8 cellular contexts compared by ENCODE assay signal in the genomic region with DNA sequence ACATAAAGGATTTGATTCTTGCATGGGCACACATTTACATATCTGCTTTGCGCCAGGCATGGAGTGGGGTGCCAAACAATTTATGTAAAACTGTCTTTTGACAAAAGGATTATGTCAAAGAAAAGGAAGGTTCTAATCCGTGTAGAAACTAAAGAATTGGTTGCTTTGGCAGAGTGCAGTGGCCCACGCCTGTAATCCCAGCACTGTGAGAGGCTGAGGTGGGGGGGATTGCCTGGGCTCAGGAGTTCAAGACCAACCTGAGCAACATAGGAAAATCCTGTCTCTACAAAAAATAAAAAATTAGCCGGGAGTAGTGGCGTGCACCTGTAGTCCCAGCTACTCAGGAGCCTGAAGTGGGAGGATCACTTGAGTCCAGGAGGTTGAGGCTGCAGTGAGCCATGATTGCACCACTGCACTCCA. TPM values are rescaled to one million over a fixed set of nuclear protein-coding genes. Genes with fewer than 3 reads are reported as not detected.
A peak's percentile ranks its signal among the peaks of the same experiment; 100 is the strongest.
DNase-seq lines count a peak whose midpoint lies in the region; ATAC-seq and TF ChIP-seq lines count a peak whose summit lies in the region.

No MANE protein-coding gene starts in this region.

- CTCF ChIA-PET in SK-N-SH (lab: Yijun Ruan, JAX): interaction anchor here (1.5 kb wide), 1 partner anchor 11 kb away, joined by 3 read pairs; no protein-coding TSS in a partner anchor

- H3K9ac ChIP-seq in SK-N-SH (peak overlapping the region; percentile 95), iPS-18a (ENCODE audit: low read length) (peak overlapping the region; percentile 80)

- no peaks in the 10 kb centered on the region for H4K20me1 ChIP-seq in SK-N-SH (ENCODE audit: insufficient read depth)

- peaks cover 56% of the 10 kb centered on the region for H3K79me2 ChIP-seq in SK-N-SH (ENCODE audit: insufficient read depth)

- ATAC-seq in SK-N-SH treated with all-trans-retinoic acid at 6 μM for 48 hours: no peak
- ATAC-seq in activated T-cell treated with anti-CD3 and anti-CD28 coated beads, Interleukin-2, amount 50 U/mL, for 72 hours (replicated peaks in 1 of 2): no peak
- ATAC-seq in stimulated activated memory B cell treated with anti-CD40 and anti-IgM and Interleukin-4, amounts not matched to agents 10 μg/mL and 1 μg/mL and 100 μg/mL, for 72 hours: no peak

- peak overlapping the region; percentile 97 to 98 for H3K4me3 Mint-ChIP-seq in activated T-cell treated with anti-CD3 and anti-CD28 coated beads, Interleukin-2, amount 50 U/mL, for 72 hours
- H3K4me3 Mint-ChIP-seq in stimulated activated memory B cell treated with anti-CD40 and anti-IgM and Interleukin-4, amounts not matched to agents 10 μg/mL and 1 μg/mL and 100 μg/mL, for 72 hours: peak overlapping the region; percentile 99

- H2AFZ ChIP-seq in SK-N-SH (ENCODE audit: low read depth): peak overlapping the region; percentile 100

- 70% methylated on average over 5 of the region's 5 CpGs for WGBS in SK-N-SH (ENCODE audit: low lambda C conversion rate)

- H3K9me3 Mint-ChIP-seq in activated T-cell treated with anti-CD3 and anti-CD28 coated beads, Interleukin-2, amount 50 U/mL, for 72 hours: no peaks in the 10 kb centered on the region
- no peaks in the 10 kb centered on the region for H3K9me3 Mint-ChIP-seq in stimulated activated memory B cell treated with anti-CD40 and anti-IgM and Interleukin-4, amounts not matched to agents 10 μg/mL and 1 μg/mL and 100 μg/mL, for 72 hours

- no peak for TF ChIP-seq CTCF in SK-N-SH (IDR thresholded peaks at IDR 0.05)

- H3K27ac ChIP-seq in SK-N-SH (ENCODE audit: low read depth in 2 of 2, low read length in 1 of 2) (peak overlapping the region in 1 of 2 experiments; percentile 72; a peak in 2 of 4 replicates), iPS-18a (ENCODE audit: low read length) (no peak overlapping the region)

- no peaks in the 10 kb centered on the region for H3K27me3 Mint-ChIP-seq in activated T-cell treated with anti-CD3 and anti-CD28 coated beads, Interleukin-2, amount 50 U/mL, for 72 hours (ENCODE audit: low read depth)
- no peaks in the 10 kb centered on the region for H3K27me3 Mint-ChIP-seq in stimulated activated memory B cell treated with anti-CD40 and anti-IgM and Interleukin-4, amounts not matched to agents 10 μg/mL and 1 μg/mL and 100 μg/mL, for 72 hours

- peaks cover 0 to 13% of the 10 kb centered on the region in 2 experiments; a peak in 2 of 4 replicates for H3K4me1 ChIP-seq in SK-N-SH (ENCODE audit: control insufficient read depth in 1 of 2, insufficient read depth in 2 of 2, low read depth in 1 of 2, low read length in 1 of 2)
- H3K4me1 ChIP-seq in iPS-18a (ENCODE audit: control insufficient read depth, low read depth, low read length): peaks cover 7% of the 10 kb centered on the region

- no peaks in the 10 kb centered on the region for H3K9me2 ChIP-seq in SK-N-SH

- peaks cover 70% of the 10 kb centered on the region for H3K4me1 Mint-ChIP-seq in activated T-cell treated with anti-CD3 and anti-CD28 coated beads, Interleukin-2, amount 50 U/mL, for 72 hours (ENCODE audit: low read depth)
- H3K4me1 Mint-ChIP-seq in stimulated activated memory B cell treated with anti-CD40 and anti-IgM and Interleukin-4, amounts not matched to agents 10 μg/mL and 1 μg/mL and 100 μg/mL, for 72 hours: peaks cover 50% of the 10 kb centered on the region

- POLR2A ChIA-PET in SK-N-SH (lab: Yijun Ruan, JAX): interaction anchor here (0.6 kb wide), 1 partner anchor 501 kb away, joined by 4 read pairs; no protein-coding TSS in a partner anchor

- H3K4me3 ChIP-seq in SK-N-SH (ENCODE audit: low read depth in 2 of 2, low read length in 1 of 2): peak overlapping the region; percentile 79 to 99
- H3K4me3 ChIP-seq in iPS-18a (ENCODE audit: low read length): peak overlapping the region; percentile 73

- H3K9me3 ChIP-seq in SK-N-SH (no peaks in the 10 kb centered on the region), iPS-18a (ENCODE audit: control insufficient read depth, low read depth, low read length) (no peaks in the 10 kb centered on the region)

- peaks cover 1 to 24% of the 10 kb centered on the region in 2 donors for H3K36me3 Mint-ChIP-seq in activated T-cell treated with anti-CD3 and anti-CD28 coated beads, Interleukin-2, amount 50 U/mL, for 72 hours (ENCODE audit: insufficient read depth in 2 of 2)
- peaks cover 50% of the 10 kb centered on the region for H3K36me3 Mint-ChIP-seq in stimulated activated memory B cell treated with anti-CD40 and anti-IgM and Interleukin-4, amounts not matched to agents 10 μg/mL and 1 μg/mL and 100 μg/mL, for 72 hours

- TF ChIP-seq EP300 in SK-N-SH (IDR thresholded peaks at IDR 0.05; ENCODE audit: borderline replicate concordance in 1 of 2, low read depth in 1 of 2, low read length in 1 of 2): no peak

- no peak for TF ChIP-seq RAD21 in SK-N-SH (IDR thresholded peaks at IDR 0.05; ENCODE audit: low read length)

- no peak for DNase-seq in SK-N-SH
- no peak for DNase-seq in activated T-cell treated with anti-CD3 and anti-CD28 coated beads, Interleukin-2, amount 50 U/mL, for 72 hours
- DNase-seq in SKM-1 treated with dmso at 0.1 percent for 144 hours (lab: John Stamatoyannopoulos, UW; ENCODE audit: unreplicated experiment): no peak
- DNase-seq in NCI-H226: no peak
- no peak for DNase-seq in epidermal melanocyte (ENCODE audit: insufficient read length, low spot score)

- H3K27ac Mint-ChIP-seq in activated T-cell treated with anti-CD3 and anti-CD28 coated beads, Interleukin-2, amount 50 U/mL, for 72 hours: peak overlapping the region; percentile 95
- H3K27ac Mint-ChIP-seq in stimulated activated memory B cell treated with anti-CD40 and anti-IgM and Interleukin-4, amounts not matched to agents 10 μg/mL and 1 μg/mL and 100 μg/mL, for 72 hours: peak overlapping the region; percentile 99

- peaks cover 6 to 18% of the 10 kb centered on the region in 2 experiments for H3K36me3 ChIP-seq in SK-N-SH (replicated peaks in 1 of 2; ENCODE audit: control insufficient read depth in 1 of 2, insufficient read depth in 2 of 2, low read length in 1 of 2)
- H3K36me3 ChIP-seq in iPS-18a (ENCODE audit: control insufficient read depth, low read depth, low read length): peaks cover 14% of the 10 kb centered on the region

- no peaks in the 10 kb centered on the region for H3F3A ChIP-seq in SK-N-SH (replicated peaks; ENCODE audit: insufficient read depth)

- H3K27me3 ChIP-seq in SK-N-SH (ENCODE audit: insufficient read depth) (no peaks in the 10 kb centered on the region), iPS-18a (ENCODE audit: control insufficient read depth, insufficient read depth, low read length) (no peaks in the 10 kb centered on the region)

- peak overlapping the region; percentile 86 for H3K4me2 ChIP-seq in SK-N-SH

TF ChIP-seq in SK-N-SH, 30 proteins besides CTCF, POLR2A, EP300 and RAD21:
- TF ChIP-seq CHD2 (IDR thresholded peaks at IDR 0.05; ENCODE audit: low read length, partially characterized antibody) (no peak), ELF1 (IDR thresholded peaks at IDR 0.05) (no peak), RFX5 (IDR thresholded peaks at IDR 0.05; ENCODE audit: low read length) (no peak)
- TF ChIP-seq, protein P1, sequence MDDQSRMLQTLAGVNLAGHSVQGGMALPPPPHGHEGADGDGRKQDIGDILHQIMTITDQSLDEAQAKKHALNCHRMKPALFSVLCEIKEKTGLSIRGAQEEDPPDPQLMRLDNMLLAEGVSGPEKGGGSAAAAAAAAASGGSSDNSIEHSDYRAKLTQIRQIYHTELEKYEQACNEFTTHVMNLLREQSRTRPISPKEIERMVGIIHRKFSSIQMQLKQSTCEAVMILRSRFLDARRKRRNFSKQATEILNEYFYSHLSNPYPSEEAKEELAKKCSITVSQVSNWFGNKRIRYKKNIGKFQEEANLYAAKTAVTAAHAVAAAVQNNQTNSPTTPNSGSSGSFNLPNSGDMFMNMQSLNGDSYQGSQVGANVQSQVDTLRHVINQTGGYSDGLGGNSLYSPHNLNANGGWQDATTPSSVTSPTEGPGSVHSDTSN (IDR thresholded peaks at IDR 0.05): no peak

TF ChIP-seq in SK-N-SH treated with all-trans-retinoic acid at 6 μM for 48 hours, 23 proteins besides CTCF, POLR2A, EP300 and RAD21:
- TF ChIP-seq PPARA (CRISPR knock-in tag; IDR thresholded peaks at IDR 0.05; ENCODE audit: borderline replicate concordance) (no peak), ZNF70 (CRISPR knock-in tag; IDR thresholded peaks at IDR 0.05) (no peak), ARNTL (CRISPR knock-in tag; IDR thresholded peaks at IDR 0.05; ENCODE audit: borderline replicate concordance, low read depth) (no peak), ZC3H10 (CRISPR knock-in tag; IDR thresholded peaks at IDR 0.05) (no peak), GLIS3 (CRISPR knock-in tag; IDR thresholded peaks at IDR 0.05) (no peak)

RNA-seq across cellular contexts. Expression of gene MTERF4, which starts 1.1 kb away (rescaled TPM):
- polyA plus RNA-seq in SK-N-SH (2012; rRNA removed): 31.0 and 43.3 TPM in 2 replicates
- 26.0 and 28.3 TPM in 2 replicates for polyA plus RNA-seq in SK-N-SH (2012; cell fraction: cytosol; rRNA removed)
- polyA plus RNA-seq in SK-N-SH (2012; cell fraction: nucleus; rRNA removed): 117 and 148 TPM in 2 replicates
- 10 to 100 TPM; 48.7 to 53.7 TPM for total RNA-seq in activated T-cell treated with anti-CD3 and anti-CD28 coated beads, Interleukin-2, amount 50 U/mL, for 72 hours

RNA-seq across cellular contexts. Expression of gene PASK, which starts 46.1 kb away (rescaled TPM):
- polyA plus RNA-seq in SK-N-SH (2012; rRNA removed): 6.3 and 6.6 TPM in 2 replicates
- polyA plus RNA-seq in SK-N-SH (2012; cell fraction: cytosol; rRNA removed): 1.9 and 3.0 TPM in 2 replicates
- 31.5 and 31.7 TPM in 2 replicates for polyA plus RNA-seq in SK-N-SH (2012; cell fraction: nucleus; rRNA removed)
- 100 to 1,000 TPM; 123 to 171 TPM for total RNA-seq in activated T-cell treated with anti-CD3 and anti-CD28 coated beads, Interleukin-2, amount 50 U/mL, for 72 hours

RNA-seq across cellular contexts. Expression of gene PPP1R7, which starts 47.1 kb away (rescaled TPM):
- polyA plus RNA-seq in SK-N-SH (2012; rRNA removed): 47.2 and 56.9 TPM in 2 replicates
- 62.1 and 77.7 TPM in 2 replicates for polyA plus RNA-seq in SK-N-SH (2012; cell fraction: cytosol; rRNA removed)
- 24.6 and 36.5 TPM in 2 replicates for polyA plus RNA-seq in SK-N-SH (2012; cell fraction: nucleus; rRNA removed)
- total RNA-seq in activated T-cell treated with anti-CD3 and anti-CD28 coated beads, Interleukin-2, amount 50 U/mL, for 72 hours: 10 to 100 TPM; 89.1 to 97.8 TPM
